In the genomic region with DNA sequence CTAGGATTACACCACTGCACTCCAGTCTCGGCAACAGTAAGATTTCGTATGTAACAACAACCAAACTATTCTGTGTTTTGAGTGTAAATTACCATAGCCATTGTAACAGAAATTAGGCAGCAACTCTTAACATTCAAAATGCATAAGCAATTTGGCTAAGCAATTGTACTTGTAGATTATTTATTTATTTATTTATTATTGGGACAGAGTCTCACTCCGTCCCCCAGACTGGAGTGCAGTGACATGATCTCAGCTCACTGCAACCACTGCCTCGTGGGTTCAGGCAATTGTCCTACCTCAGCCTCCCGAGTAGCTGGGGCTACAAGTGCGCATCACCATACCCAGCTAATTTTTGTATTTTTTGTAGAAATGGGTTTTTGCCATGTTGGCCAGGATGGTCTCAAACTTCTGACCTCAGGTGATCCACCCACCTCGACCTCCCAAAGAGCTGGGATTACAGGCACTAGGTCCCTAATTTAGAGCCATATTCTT, we compare ENCODE assay signal across 6 cellular contexts.
DNase-seq lines count a peak whose midpoint lies in the region; FAIRE-seq and TF ChIP-seq lines count a peak whose summit lies in the region.
"Not testable (repeated sequence)": the region's sequence is repeated elsewhere in the genome, so short reads cannot be mapped to it uniquely, and the experiment has no call there.

No MANE protein-coding gene starts in this region.

- not testable (repeated sequence) for H3K9ac ChIP-seq in Karpas-422 (ENCODE audit: low read length); endodermal cell (ENCODE audit: extremely low read depth, low read length, poor library complexity, severe bottlenecking)

- not testable (repeated sequence) for H3K9me2 ChIP-seq in Karpas-422 (replicated peaks; ENCODE audit: insufficient read depth, low read length)

- H3K27me3 Mint-ChIP-seq in activated CD4-positive, alpha-beta T cell treated with anti-CD3 and anti-CD28 coated beads, Interleukin-2, amount 10 ng/mL, durations not matched to agents 24 days and 14 days; endodermal cell (ENCODE audit: insufficient read depth): not testable (repeated sequence)

- not testable (repeated sequence) for H3K36me3 Mint-ChIP-seq in activated CD4-positive, alpha-beta T cell treated with anti-CD3 and anti-CD28 coated beads, Interleukin-2, amount 10 ng/mL, durations not matched to agents 24 days and 14 days (ENCODE audit: low read depth); endodermal cell (ENCODE audit: low read depth)

- H3K4me1 Mint-ChIP-seq in activated CD4-positive, alpha-beta T cell treated with anti-CD3 and anti-CD28 coated beads, Interleukin-2, amount 10 ng/mL, durations not matched to agents 24 days and 14 days; endodermal cell: not testable (repeated sequence)

- not testable (repeated sequence) for H3K27me3 ChIP-seq in Karpas-422 (ENCODE audit: low read length); endodermal cell (ENCODE audit: control insufficient read depth, insufficient read depth, low read length, poor library complexity, severe bottlenecking); right atrium auricular region

- not testable (repeated sequence) for H3K79me2 ChIP-seq in Karpas-422 (ENCODE audit: low read length)

- H3K4me3 Mint-ChIP-seq in activated CD4-positive, alpha-beta T cell treated with anti-CD3 and anti-CD28 coated beads, Interleukin-2, amount 10 ng/mL, durations not matched to agents 24 days and 14 days; endodermal cell: not testable (repeated sequence)

- FAIRE-seq in RCC 7860 (lab: Jason Lieb, UNC): not testable (repeated sequence)

- H3K9me3 Mint-ChIP-seq in activated CD4-positive, alpha-beta T cell treated with anti-CD3 and anti-CD28 coated beads, Interleukin-2, amount 10 ng/mL, durations not matched to agents 24 days and 14 days: peaks cover 31% of the 10 kb centered on the region
- peaks cover 71% of the 10 kb centered on the region for H3K9me3 Mint-ChIP-seq in endodermal cell

- not testable (repeated sequence) for H3K27ac Mint-ChIP-seq in activated CD4-positive, alpha-beta T cell treated with anti-CD3 and anti-CD28 coated beads, Interleukin-2, amount 10 ng/mL, durations not matched to agents 24 days and 14 days; endodermal cell

- H2AFZ ChIP-seq in Karpas-422 (ENCODE audit: low read length): not testable (repeated sequence)

- DNase-seq in Karpas-422 (peak; percentile 17), RCC 7860 (ENCODE audit: low spot score) (peak; percentile 2), right atrium auricular region (ENCODE audit: low spot score) (peak; percentile 59), posterior vena cava (ENCODE audit: low spot score) (peak; percentile 62)
- peak; percentile 49 for DNase-seq in activated CD4-positive, alpha-beta T cell treated with anti-CD3 and anti-CD28 coated beads, Interleukin-2, amount 10 ng/mL, durations not matched to agents 24 days and 14 days
- not testable (repeated sequence) for DNase-seq in endodermal cell

- H4K20me1 ChIP-seq in Karpas-422 (ENCODE audit: insufficient read depth, low read depth, low read length): not testable (repeated sequence)

- not testable (repeated sequence) for H3K27ac ChIP-seq in Karpas-422 (ENCODE audit: low read length); endodermal cell (ENCODE audit: low read depth, low read length); right atrium auricular region

- not testable (repeated sequence) for H3K4me2 ChIP-seq in Karpas-422 (ENCODE audit: low read depth, low read length, poor library complexity, severe bottlenecking)

- not testable (repeated sequence) for H3K4me1 ChIP-seq in Karpas-422 (ENCODE audit: low read length); endodermal cell (ENCODE audit: control insufficient read depth, insufficient read depth, low read length); right atrium auricular region

- H3K4me3 ChIP-seq in Karpas-422 (ENCODE audit: low read length); right atrium auricular region: not testable (repeated sequence)
- H3K4me3 ChIP-seq in endodermal cell (ENCODE audit: low read length): peak overlapping the region; percentile 31

- 61 to 75% methylated on average over 7 of the region's 7 CpGs for WGBS in endodermal cell (ENCODE audit: insufficient coverage in 1 of 2, insufficient read length in 1 of 2), 2 experiments

- intact Hi-C loops in activated CD4-positive, alpha-beta T cell treated with anti-CD3 and anti-CD28 coated beads, Interleukin-2, amount 10 ng/mL, durations not matched to agents 24 days and 14 days (cut with micrococcal nuclease); posterior vena cava (cut with DNase I): not testable (repeated sequence)

- H3K36me3 ChIP-seq in Karpas-422 (ENCODE audit: insufficient read depth, low read length); endodermal cell (ENCODE audit: control insufficient read depth, insufficient read depth, low read length); right atrium auricular region: not testable (repeated sequence)

- H3K9me3 ChIP-seq in Karpas-422 (ENCODE audit: low read length) (peaks cover 30% of the 10 kb centered on the region), endodermal cell (ENCODE audit: control insufficient read depth, low read length) (peaks cover 69% of the 10 kb centered on the region)
- not testable (repeated sequence) for H3K9me3 ChIP-seq in right atrium auricular region

- not testable (repeated sequence) for TF ChIP-seq CTCF in endodermal cell (conservative IDR thresholded peaks at IDR 0.05); right atrium auricular region (IDR thresholded peaks at IDR 0.05)
